Comparison of ENCODE assay signal across 24 cellular contexts in genomic region chr6:144969154-144969553, GRCh38.
"Had no signal": no experiment of that assay in that cellular context is flagged by ENCODE, and none has a peak within 500 bp of the region (broad histone marks: within the 10 kb centered on the region; RNA-seq: fewer than 3 reads in every experiment).

No MANE protein-coding gene starts in this region.

- H3K79me2 ChIP-seq: hepatocyte had no signal

- H3K9me3 ChIP-seq: ovary, stomach, suprapubic skin, thoracic aorta, tibial artery, uterus had no signal

- H3K27ac ChIP-seq: hepatocyte, left ventricle myocardium inferior, ovary, skin epidermis, stomach, suprapubic skin, thoracic aorta, tibial artery, uterus had no signal

- H3K27me3 ChIP-seq: hepatocyte, ovary, stomach, suprapubic skin, tibial artery, uterus had no signal

- H3K4me1 ChIP-seq: left ventricle myocardium inferior, stomach, suprapubic skin, tibial artery, uterus had no signal

- H3K4me3 ChIP-seq: hepatocyte, left ventricle myocardium inferior, lung, ovary, skin epidermis, stomach, suprapubic skin, thoracic aorta, tibial artery, uterus had no signal

- H2AFZ ChIP-seq: hepatocyte had no signal

- DNase-seq: islet precursor cell; left ventricle myocardium inferior; mesendoderm; naive B cell; natural killer cell; nephron progenitor cell; ovary; retina; right cardiac atrium; stimulated activated CD4-positive, alpha-beta T cell treated with anti-CD3 and anti-CD28 coated beads, Interleukin-12 subunit alpha, Interleukin-12 subunit beta, amount 100 ng/mL, for 4 hours; stimulated activated CD4-positive, alpha-beta T cell treated with anti-CD3 and anti-CD28 coated beads, Interleukin-15, amount 100 ng/mL, for 24 hours; stimulated activated CD4-positive, alpha-beta T cell treated with anti-CD3 and anti-CD28 coated beads, Interleukin-2, amount 100 ng/mL, for 24 hours; stimulated activated CD4-positive, alpha-beta T cell treated with anti-CD3 and anti-CD28 coated beads, Interleukin-4, amount 100 ng/mL, for 1 hour; stimulated activated naive B cell treated with anti-CD40 and anti-IgM and Interleukin-4, amounts not matched to agents 10 μg/mL and 1 μg/mL and 100 μg/mL, for 72 hours; stimulated activated naive CD8-positive, alpha-beta T cell treated with anti-CD3 and anti-CD28 coated beads, Interleukin-15, Interleukin-2, amounts not matched to agents 100 U/mL and 50 U/mL, for 24 hours; stomach; tibial artery; uterus had no signal

- H3K36me3 ChIP-seq: left ventricle myocardium inferior, ovary, stomach, suprapubic skin, thoracic aorta, tibial artery, uterus had no signal

- ATAC-seq: natural killer cell; right cardiac atrium; sciatic nerve; stimulated activated naive B cell treated with anti-CD40 and anti-IgM and Interleukin-4, amounts not matched to agents 10 μg/mL and 1 μg/mL and 100 μg/mL, for 72 hours; stimulated activated naive CD8-positive, alpha-beta T cell treated with anti-CD3 and anti-CD28 coated beads, Interleukin-15, Interleukin-2, amounts not matched to agents 100 U/mL and 50 U/mL, for 24 hours had no signal

- H3K4me2 ChIP-seq: hepatocyte had no signal
